Comparison of ENCODE assay signal across 1 cellular context in genomic region chr13:72390909-72391308, GRCh38.
TF ChIP-seq lines count a peak whose summit lies in the region.

No MANE protein-coding gene starts in this region.

TF ChIP-seq in GM23338, 12 proteins besides CTCF, POLR2A, EP300 and RAD21 (continued from another document):
- no peak for TF ChIP-seq ZNF462 (CRISPR knock-in tag; IDR thresholded peaks at IDR 0.05)
- TF ChIP-seq EZH2 (IDR thresholded peaks at IDR 0.05; ENCODE audit: low read depth, unreplicated experiment): no peak
- TF ChIP-seq EZH2phosphoT487 (IDR thresholded peaks at IDR 0.05; ENCODE audit: unreplicated experiment): no peak
- no peak for TF ChIP-seq REST (IDR thresholded peaks at IDR 0.05; ENCODE audit: unreplicated experiment)
- TF ChIP-seq ETS1 (IDR thresholded peaks at IDR 0.05): no peak
- no peak for TF ChIP-seq POLR2AphosphoS5 (IDR thresholded peaks at IDR 0.05; ENCODE audit: low read depth)
- TF ChIP-seq ZNF331 (CRISPR knock-in tag; IDR thresholded peaks at IDR 0.05; ENCODE audit: low read depth): no peak
TF ChIP-seq in GM23338: peak in this region for 0.
